8 cellular contexts compared by ENCODE assay signal in genomic region chr1:226002667-226003501, GRCh38. TPM values are rescaled to one million over a fixed set of nuclear protein-coding genes. Genes with fewer than 3 reads are reported as not detected.
DNase-seq lines count a peak whose midpoint lies in the region; ATAC-seq and TF ChIP-seq lines count a peak whose summit lies in the region.

No MANE protein-coding gene starts in this region.

- peak; percentile 83 for DNase-seq in NT2/D1 (ENCODE audit: low read depth, low spot score)
- peak; percentile 65 for DNase-seq in inferior parietal cortex (ENCODE audit: extremely low spot score)
- DNase-seq in thoracic aorta (ENCODE audit: low spot score), result peak; percentile 13

- peaks cover 0 to 4% (median 0%) of the 10 kb centered on the region in 5 experiments for H3K9me3 Mint-ChIP-seq in brain

- peaks cover 11% of the 10 kb centered on the region for H3K27me3 Mint-ChIP-seq in brain

- peaks cover 3% of the 10 kb centered on the region for H3K36me3 Mint-ChIP-seq in brain

- H3K9me3 ChIP-seq in HEK293 (ENCODE audit: control insufficient read depth, insufficient read depth, low read depth, low read length) (no peaks in the 10 kb centered on the region), NT2/D1 (ENCODE audit: insufficient read depth, low read length) (no peaks in the 10 kb centered on the region), thoracic aorta (no peaks in the 10 kb centered on the region)

- peak overlapping the region in 4 of 5 experiments; percentile 45 to 83 (median 75) for H3K27ac Mint-ChIP-seq in brain

- no peaks in the 10 kb centered on the region for H3K27me3 ChIP-seq in NT2/D1 (ENCODE audit: insufficient read depth, insufficient read length)
- H3K27me3 ChIP-seq in thoracic aorta (replicated peaks; ENCODE audit: insufficient read depth), result no peaks in the 10 kb centered on the region

- H3K36me3 ChIP-seq in HEK293 (ENCODE audit: control insufficient read depth in 2 of 2, insufficient read depth in 1 of 2, low read length in 2 of 2) (no peaks in the 10 kb centered on the region; a peak in 1 of 3 replicates), NT2/D1 (ENCODE audit: insufficient read depth, insufficient read length, low read length) (no peaks in the 10 kb centered on the region), thoracic aorta (no peaks in the 10 kb centered on the region)

- H3K4me3 Mint-ChIP-seq in brain, result peak overlapping the region in 1 of 5 experiments; percentile 3

- peaks cover 44% of the 10 kb centered on the region for H3K4me1 Mint-ChIP-seq in brain

- ATAC-seq in thoracic aorta (ENCODE audit: insufficient number of reproducible peaks, low FRiP score, low read depth) (no peak), HG03565 (IDR thresholded peaks at IDR 0.05; ENCODE audit: unreplicated experiment) (no peak), HG03135 (IDR thresholded peaks at IDR 0.05; ENCODE audit: unreplicated experiment) (no peak)

- CTCF ChIA-PET in HEK293 (lab: Yijun Ruan, JAX), result interaction anchor here (0.7 to 1.3 kb wide), 6 partner anchors 9 to 123 kb away, joined by 3 to 5 read pairs (median 3); no protein-coding TSS in a partner anchor

- H3K27ac ChIP-seq in C4-2B, result peak overlapping the region; percentile 5; the same call in 1 of the 2 replicates
- H3K27ac ChIP-seq in HEK293 (ENCODE audit: extremely low read depth, low read depth, low read length), result peak overlapping the region; percentile 51; the same call in 1 of the 2 replicates
- peak overlapping the region; percentile 47 to 72 for H3K27ac ChIP-seq in thoracic aorta

- POLR2A ChIA-PET in HEK293 (lab: Yijun Ruan, JAX), result interaction anchor here (0.6 to 5.9 kb wide), 3 partner anchors 59 to 866 kb away, joined by 3 to 160 read pairs (median 4); partner anchors contain the start of gene H3-3A

- H3K4me1 ChIP-seq in HEK293 (ENCODE audit: control insufficient read depth, insufficient read depth, low read length) (peaks cover 21% of the 10 kb centered on the region), NT2/D1 (ENCODE audit: insufficient read depth, insufficient read length) (peaks cover 9% of the 10 kb centered on the region), thoracic aorta (ENCODE audit: control insufficient read depth in 1 of 2, low read depth in 2 of 2) (peaks cover 7 to 33% of the 10 kb centered on the region in 2 donors)

- H3K4me3 ChIP-seq in HEK293 (ENCODE audit: low read depth, low read length) (peak overlapping the region; percentile 3; the same call in 1 of the 2 replicates), NT2/D1 (ENCODE audit: insufficient read length, low read depth) (no peak overlapping the region), thoracic aorta (no peak overlapping the region)

- H3K9ac ChIP-seq in NT2/D1 (ENCODE audit: insufficient read length, low read depth), result no peak overlapping the region

- TF ChIP-seq CTCF in C4-2B (conservative IDR thresholded peaks at IDR 0.05), result no peak
- no peak for TF ChIP-seq CTCF in HEK293 (tag by site-specific recombination; IDR thresholded peaks at IDR 0.05)
- no peak for TF ChIP-seq CTCF in brain (conservative IDR thresholded peaks at IDR 0.05)
- TF ChIP-seq CTCF in thoracic aorta (IDR thresholded peaks at IDR 0.05), result no peak

TF ChIP-seq in HEK293, 187 proteins besides CTCF, POLR2A, EP300 and RAD21 (continues in another document):
- TF ChIP-seq ZNF561 (tag by site-specific recombination; IDR thresholded peaks at IDR 0.05; ENCODE audit: borderline replicate concordance) (peak; percentile 83; the same call in 1 of the 2 replicates), SETDB1 (IDR thresholded peaks at IDR 0.05; ENCODE audit: insufficient read length, low read length) (no peak), ZNF391 (tag by site-specific recombination; IDR thresholded peaks at IDR 0.05; ENCODE audit: borderline replicate concordance, low read depth) (0 out of 2 replicates have a peak, but pooled peaks have one; percentile 33), ZSCAN30 (tag by site-specific recombination; IDR thresholded peaks at IDR 0.05) (peak; percentile 90), ZNF501 (tag by site-specific recombination; IDR thresholded peaks at IDR 0.05) (0 out of 2 replicates have a peak, but pooled peaks have one; percentile 26), SP7 (tag by site-specific recombination; IDR thresholded peaks at IDR 0.05) (peak; percentile 76), ZNF548 (tag by site-specific recombination; IDR thresholded peaks at IDR 0.05) (no peak), ATF2 (tag by site-specific recombination; IDR thresholded peaks at IDR 0.05; ENCODE audit: low read depth) (peak; percentile 61; the same call in 1 of the 2 replicates), ZNF843 (tag by site-specific recombination; IDR thresholded peaks at IDR 0.05) (peak; percentile 70), ZNF335 (tag by site-specific recombination; conservative IDR thresholded peaks at IDR 0.05) (peak; percentile 95), SCRT1 (tag by site-specific recombination; IDR thresholded peaks at IDR 0.05; ENCODE audit: borderline replicate concordance) (no peak), PRDM10 (tag by site-specific recombination; IDR thresholded peaks at IDR 0.05) (no peak), ZFHX2 (tag by site-specific recombination; conservative IDR thresholded peaks at IDR 0.05) (peak; percentile 78)
- TF ChIP-seq, protein P1, sequence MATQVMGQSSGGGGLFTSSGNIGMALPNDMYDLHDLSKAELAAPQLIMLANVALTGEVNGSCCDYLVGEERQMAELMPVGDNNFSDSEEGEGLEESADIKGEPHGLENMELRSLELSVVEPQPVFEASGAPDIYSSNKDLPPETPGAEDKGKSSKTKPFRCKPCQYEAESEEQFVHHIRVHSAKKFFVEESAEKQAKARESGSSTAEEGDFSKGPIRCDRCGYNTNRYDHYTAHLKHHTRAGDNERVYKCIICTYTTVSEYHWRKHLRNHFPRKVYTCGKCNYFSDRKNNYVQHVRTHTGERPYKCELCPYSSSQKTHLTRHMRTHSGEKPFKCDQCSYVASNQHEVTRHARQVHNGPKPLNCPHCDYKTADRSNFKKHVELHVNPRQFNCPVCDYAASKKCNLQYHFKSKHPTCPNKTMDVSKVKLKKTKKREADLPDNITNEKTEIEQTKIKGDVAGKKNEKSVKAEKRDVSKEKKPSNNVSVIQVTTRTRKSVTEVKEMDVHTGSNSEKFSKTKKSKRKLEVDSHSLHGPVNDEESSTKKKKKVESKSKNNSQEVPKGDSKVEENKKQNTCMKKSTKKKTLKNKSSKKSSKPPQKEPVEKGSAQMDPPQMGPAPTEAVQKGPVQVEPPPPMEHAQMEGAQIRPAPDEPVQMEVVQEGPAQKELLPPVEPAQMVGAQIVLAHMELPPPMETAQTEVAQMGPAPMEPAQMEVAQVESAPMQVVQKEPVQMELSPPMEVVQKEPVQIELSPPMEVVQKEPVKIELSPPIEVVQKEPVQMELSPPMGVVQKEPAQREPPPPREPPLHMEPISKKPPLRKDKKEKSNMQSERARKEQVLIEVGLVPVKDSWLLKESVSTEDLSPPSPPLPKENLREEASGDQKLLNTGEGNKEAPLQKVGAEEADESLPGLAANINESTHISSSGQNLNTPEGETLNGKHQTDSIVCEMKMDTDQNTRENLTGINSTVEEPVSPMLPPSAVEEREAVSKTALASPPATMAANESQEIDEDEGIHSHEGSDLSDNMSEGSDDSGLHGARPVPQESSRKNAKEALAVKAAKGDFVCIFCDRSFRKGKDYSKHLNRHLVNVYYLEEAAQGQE (tag by site-specific recombination; IDR thresholded peaks at IDR 0.05), result peak; percentile 77

RNA-seq across cellular contexts. Expression of gene SDE2, which starts 3.7 kb away (rescaled TPM):
- polyA plus RNA-seq in brain (ENCODE audit: insufficient read depth, low read depth, low replicate concordance), result 8.5 TPM
- total RNA-seq in thoracic aorta, result 10 to 100 TPM; 19.1 to 33.2 TPM

RNA-seq across cellular contexts. Expression of gene H3-3A, which starts 59.6 kb away (rescaled TPM):
- 1,542 TPM for polyA plus RNA-seq in brain (ENCODE audit: insufficient read depth, low read depth, low replicate concordance)
- total RNA-seq in thoracic aorta, result 100 to 1,000 TPM; 226 to 258 TPM

Comparison
In these comparisons a context has a peak if more than half of its experiments do, and no peak if none do; other contexts are left out.
1. H3K27ac ChIP-seq: peak in every context shown above with its lines; median percentile 60 in thoracic aorta; 51 in HEK293; 5 in C4-2B.
2. DNase-seq: peak in every context shown above with its lines; median percentile 83 in NT2/D1; 65 in inferior parietal cortex; 13 in thoracic aorta.